9 cellular contexts compared by ENCODE assay signal in the genomic region with DNA sequence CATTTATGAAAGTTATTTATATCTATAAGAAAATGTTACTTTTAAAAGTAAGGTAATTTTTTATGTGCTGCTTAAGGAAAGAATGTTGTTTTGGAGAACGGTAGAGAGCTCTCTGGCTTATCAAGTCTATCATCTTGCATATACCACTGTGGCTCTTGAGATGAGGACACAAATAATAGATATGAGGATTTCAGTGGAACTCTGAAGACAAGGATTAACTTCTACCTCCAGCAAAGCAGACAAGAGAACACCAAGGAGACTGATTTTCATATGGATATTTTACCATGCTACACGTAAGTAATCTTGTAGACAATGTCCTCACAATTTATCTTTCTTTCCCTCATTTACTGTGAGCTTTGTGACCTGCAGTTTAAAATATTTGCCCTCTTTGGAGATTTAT.
"Had no signal": no experiment of that assay in that cellular context is flagged by ENCODE, and none has a peak within 500 bp of the region (broad histone marks: within the 10 kb centered on the region; RNA-seq: fewer than 3 reads in every experiment).

No MANE protein-coding gene starts in this region.

- H3K4me3 Mint-ChIP-seq: GM23338, H9, HFFc6 had no signal

- ATAC-seq: GM23338, HCT116 had no signal

- DNase-seq: GM23248, GOT3, H7, H9, HCEC 1CT, HFFc6 had no signal

- H3K36me3 ChIP-seq: HAP-1 had no signal

- H3K27ac Mint-ChIP-seq: GM23338, H9, HFFc6 had no signal

- H3K27ac ChIP-seq: GM23248 had no signal

- H3K4me3 ChIP-seq: GM23248, GM23338, HAP-1 had no signal

- H3K4me1 Mint-ChIP-seq: GM23338, H9 had no signal

- H3K9me3 ChIP-seq: HAP-1 had no signal

- H3K9me3 Mint-ChIP-seq: GM23338, H9 had no signal
